25 cellular contexts compared by ENCODE assay signal in the genomic region with DNA sequence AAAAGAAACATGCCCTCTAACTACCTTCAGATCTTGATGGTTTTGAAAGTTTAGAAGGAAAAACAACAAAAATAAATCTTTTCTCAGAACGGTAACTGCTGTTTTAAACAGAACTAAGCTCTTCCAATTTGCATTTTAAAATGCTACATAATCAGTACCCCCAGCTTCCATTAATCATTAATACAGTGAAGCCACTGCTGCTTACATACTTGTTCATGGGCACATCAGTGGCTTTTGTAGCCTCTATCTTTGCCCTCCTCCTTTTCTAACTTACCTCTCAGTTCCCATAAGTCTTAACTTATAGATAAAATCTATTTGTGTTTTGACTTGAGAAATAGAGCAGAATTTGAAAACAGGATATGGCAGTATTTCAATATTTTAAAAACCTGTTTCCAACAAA.
"Had no signal": no experiment of that assay in that cellular context is flagged by ENCODE, and none has a peak within 500 bp of the region (broad histone marks: within the 10 kb centered on the region; RNA-seq: fewer than 3 reads in every experiment).

No MANE protein-coding gene starts in this region.

- ATAC-seq: heart right ventricle; left ventricle myocardium superior; lower lobe of right lung; pancreas; right lobe of liver; stimulated activated naive B cell treated with anti-CD40 and anti-IgM and Interleukin-4, amounts not matched to agents 10 μg/mL and 1 μg/mL and 100 μg/mL, for 72 hours had no signal

- H3K27me3 Mint-ChIP-seq: stimulated activated naive B cell treated with anti-CD40 and anti-IgM and Interleukin-4, amounts not matched to agents 10 μg/mL and 1 μg/mL and 100 μg/mL, for 72 hours; stimulated activated naive CD8-positive, alpha-beta T cell treated with anti-CD3 and anti-CD28 coated beads, Interleukin-15, Interleukin-2, amounts not matched to agents 100 ng/mL and 50 ng/mL, for 24 hours had no signal

- H3K36me3 ChIP-seq: pancreas, right lobe of liver, thoracic aorta, upper lobe of left lung had no signal

- H3K27ac Mint-ChIP-seq: natural killer cell; stimulated activated naive B cell treated with anti-CD40 and anti-IgM and Interleukin-4, amounts not matched to agents 10 μg/mL and 1 μg/mL and 100 μg/mL, for 72 hours; stimulated activated naive CD8-positive, alpha-beta T cell treated with anti-CD3 and anti-CD28 coated beads, Interleukin-15, Interleukin-2, amounts not matched to agents 100 ng/mL and 50 ng/mL, for 24 hours had no signal

- H3K4me3 Mint-ChIP-seq: natural killer cell; neural crest cell; stimulated activated naive B cell treated with anti-CD40 and anti-IgM and Interleukin-4, amounts not matched to agents 10 μg/mL and 1 μg/mL and 100 μg/mL, for 72 hours; stimulated activated naive CD8-positive, alpha-beta T cell treated with anti-CD3 and anti-CD28 coated beads, Interleukin-15, Interleukin-2, amounts not matched to agents 100 ng/mL and 50 ng/mL, for 24 hours had no signal

- H3K27me3 ChIP-seq: esophagus squamous epithelium, heart right ventricle, neutrophil, pancreas, right lobe of liver, tibial nerve, upper lobe of left lung had no signal

- H3K4me3 ChIP-seq: coronary artery, esophagus squamous epithelium, heart right ventricle, lower lobe of right lung, pancreas, right lobe of liver, thoracic aorta, tibial nerve, upper lobe of left lung had no signal

- H3K9me3 ChIP-seq: esophagus squamous epithelium, lower lobe of right lung, neutrophil, pancreas, right lobe of liver, thoracic aorta, tibial nerve, upper lobe of left lung had no signal

- H3K9me3 Mint-ChIP-seq: natural killer cell; neural crest cell; stimulated activated naive B cell treated with anti-CD40 and anti-IgM and Interleukin-4, amounts not matched to agents 10 μg/mL and 1 μg/mL and 100 μg/mL, for 72 hours; stimulated activated naive CD8-positive, alpha-beta T cell treated with anti-CD3 and anti-CD28 coated beads, Interleukin-15, Interleukin-2, amounts not matched to agents 100 ng/mL and 50 ng/mL, for 24 hours had no signal

- H3K36me3 Mint-ChIP-seq: natural killer cell had no signal

- H3K4me1 Mint-ChIP-seq: stimulated activated naive B cell treated with anti-CD40 and anti-IgM and Interleukin-4, amounts not matched to agents 10 μg/mL and 1 μg/mL and 100 μg/mL, for 72 hours had no signal

- H3K4me1 ChIP-seq: esophagus squamous epithelium, heart right ventricle, lower lobe of right lung, pancreas, right lobe of liver, tibial nerve had no signal

- DNase-seq: dermis blood vessel endothelial cell; effector memory CD4-positive, alpha-beta T cell; erythroblast; esophagus squamous epithelium; foreskin melanocyte; glutamatergic neuron; heart right ventricle; hippocampal formation; kidney glomerular epithelial cell; left ventricle myocardium superior; lower lobe of right lung; natural killer cell; pancreas; right lobe of liver; small intestine; stimulated activated CD4-positive, alpha-beta T cell treated with anti-CD3 and anti-CD28 coated beads, Interleukin-15, amount 100 ng/mL, for 24 hours; stimulated activated CD4-positive, alpha-beta T cell treated with anti-CD3 and anti-CD28 coated beads, Interleukin-2, amount 100 ng/mL, for 48 hours; stimulated activated naive B cell treated with anti-CD40 and anti-IgM and Interleukin-4, amounts not matched to agents 10 μg/mL and 1 μg/mL and 100 μg/mL, for 72 hours; upper lobe of left lung had no signal

- H3K27ac ChIP-seq: coronary artery, esophagus squamous epithelium, heart right ventricle, lower lobe of right lung, neutrophil, pancreas, right lobe of liver, thoracic aorta, tibial nerve, upper lobe of left lung had no signal
